Comparison of ENCODE assay signal across 22 cellular contexts in the genomic region with DNA sequence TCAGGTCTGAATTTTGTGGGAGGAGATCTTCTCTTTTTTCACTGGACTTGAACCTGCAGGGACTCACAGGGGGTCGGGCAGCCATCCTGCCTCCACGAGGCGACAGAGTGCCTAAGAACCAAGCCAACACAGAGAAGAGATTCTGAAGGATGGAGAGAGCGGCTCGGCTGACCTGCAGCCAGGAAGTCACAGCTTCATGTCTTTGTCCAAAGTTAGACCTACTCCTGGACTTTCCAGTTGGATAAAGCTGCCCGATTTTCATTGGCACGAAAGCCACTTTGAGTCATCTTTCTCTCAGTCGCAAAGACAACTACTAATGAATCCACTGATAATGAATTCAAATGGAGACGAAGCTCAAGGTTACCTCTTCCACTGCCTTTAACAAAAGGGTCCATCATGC.
"Had no signal": no experiment of that assay in that cellular context is flagged by ENCODE, and none has a peak within 500 bp of the region (broad histone marks: within the 10 kb centered on the region; RNA-seq: fewer than 3 reads in every experiment).

No MANE protein-coding gene starts in this region.

- H3K4me3 ChIP-seq: body of pancreas, cardiac muscle cell, heart right ventricle, lower lobe of right lung, smooth muscle cell, testis, vagina had no signal

- H3K9me3 Mint-ChIP-seq: activated CD4-positive, alpha-beta memory T cell treated with anti-CD3 and anti-CD28 coated beads, Interleukin-2, amount 10 ng/mL, durations not matched to agents 7 days and 5 days; type B pancreatic cell had no signal

- H3K4me2 ChIP-seq: smooth muscle cell had no signal

- ATAC-seq: activated naive CD8-positive, alpha-beta T cell treated with anti-CD3 and anti-CD28 coated beads, Interleukin-2, amount 50 U/mL, for 24 hours; body of pancreas; lower lobe of right lung; naive thymus-derived CD8-positive, alpha-beta T cell; sciatic nerve had no signal

- H3K9me3 ChIP-seq: body of pancreas, lower lobe of right lung, testis, vagina had no signal

- H3K4me3 Mint-ChIP-seq: activated CD4-positive, alpha-beta memory T cell treated with anti-CD3 and anti-CD28 coated beads, Interleukin-2, amount 10 ng/mL, durations not matched to agents 7 days and 5 days; activated CD4-positive, alpha-beta T cell treated with anti-CD3 and anti-CD28 coated beads, Interleukin-2, amount 10 ng/mL, durations not matched to agents 24 days and 14 days; activated naive CD8-positive, alpha-beta T cell treated with anti-CD3 and anti-CD28 coated beads, Interleukin-2, amount 50 U/mL, for 24 hours; activated T-helper 1 cell treated with anti-CD3 and anti-CD28 coated beads, Interleukin-12 subunit alpha, Interleukin-12 subunit beta, Interleukin-2, Interleukin-4 antibody, amounts not matched to agents 30 ng/mL and 10 ng/mL and 1 ng/mL, durations not matched to agents 14 hours and 24 hours and 36 hours; naive thymus-derived CD8-positive, alpha-beta T cell; type B pancreatic cell had no signal

- H3K27ac ChIP-seq: body of pancreas, cardiac muscle cell, testis, vagina had no signal

- H3K27ac Mint-ChIP-seq: activated CD4-positive, alpha-beta memory T cell treated with anti-CD3 and anti-CD28 coated beads, Interleukin-2, amount 10 ng/mL, durations not matched to agents 7 days and 5 days; activated CD4-positive, alpha-beta T cell treated with anti-CD3 and anti-CD28 coated beads, Interleukin-2, amount 10 ng/mL, durations not matched to agents 24 days and 14 days; activated T-helper 1 cell treated with anti-CD3 and anti-CD28 coated beads, Interleukin-12 subunit alpha, Interleukin-12 subunit beta, Interleukin-2, Interleukin-4 antibody, amounts not matched to agents 30 ng/mL and 10 ng/mL and 1 ng/mL, durations not matched to agents 14 hours and 24 hours and 36 hours; type B pancreatic cell had no signal

- H3K27me3 Mint-ChIP-seq: activated CD4-positive, alpha-beta memory T cell treated with anti-CD3 and anti-CD28 coated beads, Interleukin-2, amount 10 ng/mL, durations not matched to agents 7 days and 5 days; activated CD4-positive, alpha-beta T cell treated with anti-CD3 and anti-CD28 coated beads, Interleukin-2, amount 10 ng/mL, durations not matched to agents 24 days and 14 days; activated naive CD8-positive, alpha-beta T cell treated with anti-CD3 and anti-CD28 coated beads, Interleukin-2, amount 50 U/mL, for 24 hours; naive thymus-derived CD8-positive, alpha-beta T cell; type B pancreatic cell had no signal

- H3K27me3 ChIP-seq: body of pancreas, cardiac muscle cell, heart right ventricle, testis, vagina had no signal

- DNase-seq: activated CD4-positive, alpha-beta memory T cell treated with anti-CD3 and anti-CD28 coated beads, Interleukin-2, amount 10 ng/mL, durations not matched to agents 7 days and 5 days; activated CD4-positive, alpha-beta T cell treated with anti-CD3 and anti-CD28 coated beads, Interleukin-2, amount 10 ng/mL, durations not matched to agents 24 days and 14 days; activated gamma-delta T cell; activated naive CD4-positive, alpha-beta T cell treated with anti-CD3 and anti-CD28 coated beads, Interleukin-2, amount 50 U/mL, for 16 hours; activated naive CD8-positive, alpha-beta T cell treated with anti-CD3 and anti-CD28 coated beads, Interleukin-2, amount 50 U/mL, for 24 hours; anterior cingulate cortex; body of pancreas; cortex of kidney; erythroblast; foreskin fibroblast; heart right ventricle; lower lobe of right lung; naive thymus-derived CD8-positive, alpha-beta T cell; stimulated activated CD4-positive, alpha-beta T cell treated with anti-CD3 and anti-CD28 coated beads, Interleukin-15, amount 100 ng/mL, for 24 hours; stimulated activated naive CD4-positive, alpha-beta T cell; testis had no signal

- H3K36me3 ChIP-seq: cardiac muscle cell, lower lobe of right lung, vagina had no signal
